ENCODE assay signal across 19 cellular contexts in genomic region chr3:149343951-149344350, GRCh38. TPM values are rescaled to one million over a fixed set of nuclear protein-coding genes. Genes with fewer than 3 reads are reported as not detected.
DNase-seq lines count a peak whose midpoint lies in the region; ATAC-seq, FAIRE-seq and TF ChIP-seq lines count a peak whose summit lies in the region.
"Had no signal": no experiment of that assay in that cellular context is flagged by ENCODE, and none has a peak within 500 bp of the region (broad histone marks: within the 10 kb centered on the region; RNA-seq: fewer than 3 reads in every experiment).

No MANE protein-coding gene starts in this region.

- no peak for DNase-seq in HepG2 (ENCODE audit: low spot score)
- DNase-seq in right lobe of liver, result no peak
- peak; percentile 75 for DNase-seq in NCI-H146 (lab: John Stamatoyannopoulos, UW)
- DNase-seq in H1 (ENCODE audit: low read depth in 1 of 2, low spot score in 2 of 2), result no peak
- DNase-seq in esophagus muscularis mucosa (ENCODE audit: extremely low spot score), result no peak
- no peak for DNase-seq in transverse colon
- DNase-seq in Ammon's horn (ENCODE audit: low spot score), result no peak
- no peak for DNase-seq in activated CD4-positive, alpha-beta memory T cell treated with anti-CD3 and anti-CD28 coated beads, Interleukin-2, amount 10 ng/mL, durations not matched to agents 7 days and 5 days
- DNase-seq: activated gamma-delta T cell; foreskin fibroblast; islet precursor cell; MV-4-11; naive B cell; NCI-H446 treated with DMSO at 0.1 percent for 48 hours; right cardiac atrium; stimulated activated naive CD4-positive, alpha-beta T cell had no signal

- H3K27ac Mint-ChIP-seq in activated CD4-positive, alpha-beta memory T cell treated with anti-CD3 and anti-CD28 coated beads, Interleukin-2, amount 10 ng/mL, durations not matched to agents 7 days and 5 days, result no peak overlapping the region
- H3K27ac Mint-ChIP-seq: brain, naive B cell had no signal

- H3K4me1 ChIP-seq in HepG2 (ENCODE audit: insufficient read depth, low read length) (peaks cover 35% of the 10 kb centered on the region), right lobe of liver (peaks cover 0 to 13% (median 6%) of the 10 kb centered on the region in 4 donors), H1 (replicated peaks in 1 of 4; ENCODE audit: control insufficient read depth in 3 of 4, insufficient read depth in 4 of 4, low read length in 3 of 4) (peaks cover 0 to 3% (median 2%) of the 10 kb centered on the region in 4 experiments; a peak in 4 of 7 replicates), esophagus muscularis mucosa (peaks cover 17 to 25% (median 18%) of the 10 kb centered on the region in 4 donors), transverse colon (peaks cover 0 to 6% (median 3%) of the 10 kb centered on the region in 4 donors)

- H2BK12ac ChIP-seq in H1 (ENCODE audit: low read depth, low read length), result no peak overlapping the region

- in situ Hi-C loops in HepG2 (cut with HindIII; ENCODE audit: extremely low pct_ligation_motif_present, low pct_unique_long_range_greater_than_20kb), result no loop called here
- in situ Hi-C loops in transverse colon (cut with MboI; ENCODE audit: low pct_ligation_motif_present in 1 of 4, low pct_unique_long_range_greater_than_20kb in 1 of 4, low sequenced_read_pairs in 3 of 4), result no loop called here

- intact Hi-C loops in HepG2 (cut with micrococcal nuclease; ENCODE audit: unreplicated experiment), result loop anchor here (10.0 kb wide), 1 partner anchor 49 kb away; no protein-coding TSS in a partner anchor
- intact Hi-C loops in right lobe of liver (cut with DNase I), result no loop called here
- intact Hi-C loops in esophagus muscularis mucosa (cut with DNase I), result no loop called here
- intact Hi-C loops in transverse colon (cut with DNase I; ENCODE audit: low total_unique reads), result no loop called here

- no peaks in the 10 kb centered on the region for H3K79me1 ChIP-seq in H1 (ENCODE audit: low read depth, low read length)

- no peak overlapping the region for H3K4ac ChIP-seq in H1 (replicated peaks; ENCODE audit: insufficient read length, low read depth, low read length)

- H2AFZ ChIP-seq in HepG2 (ENCODE audit: low read length) (no peak overlapping the region), H1 (ENCODE audit: low read length) (no peak overlapping the region)

- H3K9ac ChIP-seq in HepG2 (ENCODE audit: insufficient read depth, low read depth, low read length), result no peak overlapping the region
- no peak overlapping the region for H3K9ac ChIP-seq in H1 (replicated peaks in 1 of 4; ENCODE audit: extremely low read depth in 1 of 4, low read depth in 3 of 4, low read length in 3 of 4)

- H3K4me3 Mint-ChIP-seq in activated CD4-positive, alpha-beta memory T cell treated with anti-CD3 and anti-CD28 coated beads, Interleukin-2, amount 10 ng/mL, durations not matched to agents 7 days and 5 days, result no peak overlapping the region
- H3K4me3 Mint-ChIP-seq: brain, naive B cell had no signal

- peaks cover 30% of the 10 kb centered on the region for H3K27me3 Mint-ChIP-seq in activated CD4-positive, alpha-beta memory T cell treated with anti-CD3 and anti-CD28 coated beads, Interleukin-2, amount 10 ng/mL, durations not matched to agents 7 days and 5 days

- H3K27me3 ChIP-seq in HepG2 (ENCODE audit: control insufficient read depth in 1 of 2, insufficient read depth in 2 of 2, low read length in 2 of 2), result no peaks in the 10 kb centered on the region
- H3K27me3 ChIP-seq in right lobe of liver, result no peaks in the 10 kb centered on the region
- H3K27me3 ChIP-seq in H1 (replicated peaks in 1 of 4; ENCODE audit: control insufficient read depth in 3 of 4, extremely low read depth in 1 of 4, insufficient read depth in 3 of 4, low read length in 3 of 4), result no peaks in the 10 kb centered on the region
- no peaks in the 10 kb centered on the region for H3K27me3 ChIP-seq in esophagus muscularis mucosa
- no peaks in the 10 kb centered on the region for H3K27me3 ChIP-seq in transverse colon

- H3K27ac ChIP-seq in HepG2 (ENCODE audit: extremely low read length, insufficient read depth, low read length) (no peak overlapping the region), right lobe of liver (no peak overlapping the region), H1 (ENCODE audit: low read depth, low read length) (no peak overlapping the region), esophagus muscularis mucosa (replicated peaks in 1 of 4) (no peak overlapping the region), transverse colon (no peak overlapping the region)

- H3K4me2 ChIP-seq in HepG2 (ENCODE audit: low read depth, low read length), result no peak overlapping the region
- no peak overlapping the region for H3K4me2 ChIP-seq in H1 (ENCODE audit: insufficient read depth in 1 of 2, low read depth in 2 of 2, low read length in 2 of 2)

- TF ChIP-seq CTCF in HepG2 (CRISPR knock-in tag; IDR thresholded peaks at IDR 0.05) (peak; percentile 36; the same call in 1 of the 2 replicates), right lobe of liver (IDR thresholded peaks at IDR 0.05) (peak in 1 of 4 donors; percentile 4), H1 (IDR thresholded peaks at IDR 0.05; ENCODE audit: control extremely low read depth in 1 of 3, insufficient read depth in 1 of 3, low read depth in 1 of 3, low read length in 3 of 3) (peak in 1 of 3 experiments; percentile 47; a peak in 2 of 4 replicates), esophagus muscularis mucosa (IDR thresholded peaks at IDR 0.05) (no peak), transverse colon (IDR thresholded peaks at IDR 0.05) (no peak)

- ATAC-seq in HepG2 (no peak), right lobe of liver (no peak)
- ATAC-seq: right cardiac atrium had no signal

- no peaks in the 10 kb centered on the region for H3K36me3 ChIP-seq in HepG2 (replicated peaks in 1 of 2; ENCODE audit: control insufficient read depth in 1 of 2, insufficient read depth in 2 of 2, low read length in 2 of 2)
- no peaks in the 10 kb centered on the region for H3K36me3 ChIP-seq in right lobe of liver
- H3K36me3 ChIP-seq in H1 (ENCODE audit: control insufficient read depth in 2 of 4, insufficient read depth in 4 of 4, low read length in 3 of 4), result no peaks in the 10 kb centered on the region
- H3K36me3 ChIP-seq in esophagus muscularis mucosa, result no peaks in the 10 kb centered on the region
- H3K36me3 ChIP-seq in transverse colon, result no peaks in the 10 kb centered on the region
- H3K36me3 ChIP-seq: HAP-1 had no signal

- H3K4me3 ChIP-seq in HepG2 (replicated peaks in 1 of 3; ENCODE audit: insufficient read depth in 1 of 3, low read depth in 2 of 3, low read length in 3 of 3) (no peak overlapping the region), right lobe of liver (no peak overlapping the region), H1 (ENCODE audit: extremely low read depth in 1 of 4, insufficient read depth in 2 of 4, low read depth in 3 of 4, low read length in 4 of 4) (no peak overlapping the region), esophagus muscularis mucosa (no peak overlapping the region), transverse colon (no peak overlapping the region)
- H3K4me3 ChIP-seq: HAP-1 had no signal

- H2AK5ac ChIP-seq in H1 (ENCODE audit: low read depth, low read length), result no peak overlapping the region

- H2BK120ac ChIP-seq in H1 (replicated peaks; ENCODE audit: low read depth, low read length), result no peak overlapping the region

- FAIRE-seq in HepG2 (lab: Jason Lieb, UNC) (no peak), H1 (lab: Jason Lieb, UNC) (peak; percentile 36)

- TF ChIP-seq POLR2A in HepG2 (IDR thresholded peaks at IDR 0.05; ENCODE audit: insufficient read depth in 1 of 2, low read depth in 2 of 2, low read length in 2 of 2) (no peak), right lobe of liver (IDR thresholded peaks at IDR 0.05) (no peak), H1 (IDR thresholded peaks at IDR 0.05; ENCODE audit: control extremely low read depth in 1 of 2, low read depth in 2 of 2, low read length in 2 of 2) (no peak), esophagus muscularis mucosa (IDR thresholded peaks at IDR 0.05; ENCODE audit: low read depth) (no peak), transverse colon (IDR thresholded peaks at IDR 0.05) (no peak)

- WGBS in HepG2 (ENCODE audit: low lambda C conversion rate), result 92% methylated on average over 4 of the region's 4 CpGs
- WGBS in right lobe of liver (ENCODE audit: insufficient coverage, low coverage, low lambda C conversion rate, missing lambda C conversion rate), result 92% methylated on average over 4 of the region's 4 CpGs
- WGBS in H1 (ENCODE audit: extremely low coverage in 1 of 2, insufficient coverage in 1 of 2, insufficient read length in 1 of 2, insufficient replicate concordance in 2 of 2, low coverage in 1 of 2, low lambda C conversion rate in 2 of 2, missing lambda C conversion rate in 1 of 2), 2 experiments, result 93% methylated on average over 4 of the region's 4 CpGs; no CpG with 5 or more reads in 1 of the 2 experiments
- WGBS in esophagus muscularis mucosa, result 93% methylated on average over 4 of the region's 4 CpGs
- WGBS in transverse colon (ENCODE audit: low coverage in 1 of 2), 2 donors, result 86 to 100% methylated on average over 3 to 4 of the region's 4 CpGs

- no peak overlapping the region for H3K18ac ChIP-seq in H1 (ENCODE audit: extremely low read depth, low read length)

- H3K14ac ChIP-seq in H1 (ENCODE audit: insufficient read length), result no peak overlapping the region

- H2BK15ac ChIP-seq in H1 (ENCODE audit: low read length), result no peak overlapping the region

- H3K23ac ChIP-seq in H1 (ENCODE audit: insufficient read length), result no peak overlapping the region

- no peak overlapping the region for H2BK5ac ChIP-seq in H1 (ENCODE audit: low read depth, low read length)

- H4K20me1 ChIP-seq in HepG2 (ENCODE audit: insufficient read depth, low read length) (no peaks in the 10 kb centered on the region), H1 (replicated peaks in 1 of 2; ENCODE audit: control insufficient read depth in 1 of 2, insufficient read depth in 2 of 2, low read length in 2 of 2) (no peaks in the 10 kb centered on the region)

- TF ChIP-seq EP300 in HepG2 (IDR thresholded peaks at IDR 0.05; ENCODE audit: low read depth in 2 of 2, low read length in 2 of 2), result no peak
- no peak for TF ChIP-seq EP300 in HepG2 (CRISPR knock-in tag; IDR thresholded peaks at IDR 0.05; ENCODE audit: borderline replicate concordance)
- TF ChIP-seq EP300 in H1 (IDR thresholded peaks at IDR 0.05; ENCODE audit: borderline replicate concordance in 1 of 2, low read depth in 2 of 2, low read length in 2 of 2), result no peak
- TF ChIP-seq EP300 in esophagus muscularis mucosa (IDR thresholded peaks at IDR 0.05), result no peak
- TF ChIP-seq EP300 in transverse colon (IDR thresholded peaks at IDR 0.05; ENCODE audit: low read depth), result no peak

- no TSS peak for BruUV-seq in HepG2 (replicated peaks; lab: Mats Ljungman, UMichigan)

- no peak for TF ChIP-seq RAD21 in HepG2 (CRISPR knock-in tag; IDR thresholded peaks at IDR 0.05)
- TF ChIP-seq RAD21 in H1 (IDR thresholded peaks at IDR 0.05 in 1 of 2, conservative IDR thresholded peaks at IDR 0.05 in 1 of 2; ENCODE audit: low read depth in 2 of 2, low read length in 2 of 2), result peak; percentile 12 to 23; a peak in 3 of 4 replicates

- no peak overlapping the region for H4K91ac ChIP-seq in H1 (replicated peaks; ENCODE audit: insufficient read length, low read length)

- POLR2A ChIA-PET in HepG2 (lab: Yijun Ruan, JAX), result no interaction called here
- POLR2A ChIA-PET in H1 (lab: Charles Lee; ENCODE audit: partially characterized antibody), result interaction anchor here (0.6 to 0.9 kb wide), 2 partner anchors 10 to 48 kb away, joined by 3 to 5 read pairs; partner anchors contain the start of gene TM4SF18
- POLR2A ChIA-PET in activated CD4-positive, alpha-beta memory T cell treated with anti-CD3 and anti-CD28 coated beads, Interleukin-2, amount 10 ng/mL, durations not matched to agents 7 days and 5 days (lab: Charles Lee), result no interaction called here

- no peak overlapping the region for H4K8ac ChIP-seq in H1 (ENCODE audit: extremely low read depth, insufficient read depth, low read length)

- H3K4me1 Mint-ChIP-seq in activated CD4-positive, alpha-beta memory T cell treated with anti-CD3 and anti-CD28 coated beads, Interleukin-2, amount 10 ng/mL, durations not matched to agents 7 days and 5 days, result peaks cover 7% of the 10 kb centered on the region
- H3K4me1 Mint-ChIP-seq: brain, naive B cell had no signal

- H3K23me2 ChIP-seq in H1 (ENCODE audit: low read depth, low read length), result no peaks in the 10 kb centered on the region; the same call in 1 of the 2 replicates

- H2BK20ac ChIP-seq in H1 (ENCODE audit: low read length), result no peak overlapping the region

- CTCF ChIA-PET in HepG2 (lab: Yijun Ruan, JAX; ENCODE audit: low intra/inter-chr PET ratio, low total read pairs), result interaction anchor here (1.3 kb wide), 1 partner anchor 224 kb away, joined by 3 read pairs; no protein-coding TSS in a partner anchor
- CTCF ChIA-PET in H1 (lab: Charles Lee; ENCODE audit: partially characterized antibody), result interaction anchor here (0.6 to 2.7 kb wide), 19 partner anchors 9 to 390 kb away, joined by 3 to 43 read pairs (median 5); partner anchors contain the start of gene TM4SF4
- CTCF ChIA-PET in activated CD4-positive, alpha-beta memory T cell treated with anti-CD3 and anti-CD28 coated beads, Interleukin-2, amount 10 ng/mL, durations not matched to agents 7 days and 5 days (lab: Charles Lee), result interaction anchor here (0.6 kb wide), 1 partner anchor 153 kb away, joined by 4 read pairs; no protein-coding TSS in a partner anchor

- no peaks in the 10 kb centered on the region for H3K9me3 Mint-ChIP-seq in activated CD4-positive, alpha-beta memory T cell treated with anti-CD3 and anti-CD28 coated beads, Interleukin-2, amount 10 ng/mL, durations not matched to agents 7 days and 5 days
- H3K9me3 Mint-ChIP-seq: brain had no signal

- H3K36me3 Mint-ChIP-seq in activated CD4-positive, alpha-beta memory T cell treated with anti-CD3 and anti-CD28 coated beads, Interleukin-2, amount 10 ng/mL, durations not matched to agents 7 days and 5 days (ENCODE audit: low read depth), result no peaks in the 10 kb centered on the region
- H3K36me3 Mint-ChIP-seq: brain, naive B cell had no signal

- no peaks in the 10 kb centered on the region for H3K9me3 ChIP-seq in HepG2 (ENCODE audit: low read length)
- no peaks in the 10 kb centered on the region for H3K9me3 ChIP-seq in right lobe of liver
- no peaks in the 10 kb centered on the region for H3K9me3 ChIP-seq in H1 (ENCODE audit: insufficient read depth in 2 of 2, low read depth in 1 of 2, low read length in 1 of 2)
- no peaks in the 10 kb centered on the region for H3K9me3 ChIP-seq in esophagus muscularis mucosa
- H3K9me3 ChIP-seq in transverse colon, result no peaks in the 10 kb centered on the region
- H3K9me3 ChIP-seq: HAP-1 had no signal

- H3K79me2 ChIP-seq in HepG2 (ENCODE audit: insufficient read depth, low read length), result no peaks in the 10 kb centered on the region
- H3K79me2 ChIP-seq in H1 (ENCODE audit: control insufficient read depth in 1 of 2, insufficient read depth in 2 of 2, low read length in 2 of 2), result no peaks in the 10 kb centered on the region

- no peak overlapping the region for H3K56ac ChIP-seq in H1 (replicated peaks; ENCODE audit: insufficient read length, low read depth, low read length)

- H4K5ac ChIP-seq in H1 (ENCODE audit: insufficient read length, low read depth, low read length), result no peak overlapping the region

RNA-seq across cellular contexts. Expression of gene TM4SF18, which starts 10.5 kb away (rescaled TPM):
- not detected in 2 replicates for total RNA-seq in HepG2 (2016; rRNA removed; fragmentation: Illumina TruSeq; extraction: Trizol)
- not detected in 2 replicates for total RNA-seq in HepG2 (2016; cell fraction: cytosol; rRNA removed; fragmentation: Illumina TruSeq; extraction: Trizol; ENCODE audit: low read depth)
- not detected in 2 replicates for total RNA-seq in HepG2 (2016; cell fraction: insoluble cytoplasmic fraction; rRNA removed; fragmentation: Illumina TruSeq; extraction: Trizol)
- total RNA-seq in HepG2 (2016; cell fraction: membrane; rRNA removed; fragmentation: Illumina TruSeq; extraction: Trizol), result not detected in 2 replicates
- total RNA-seq in HepG2 (2016; cell fraction: nucleus; rRNA removed; fragmentation: Illumina TruSeq; extraction: Trizol), result not detected in 2 replicates
- 0.15 and 0.25 TPM in 2 replicates for polyA plus RNA-seq in HepG2 (2011; rRNA removed)
- polyA plus RNA-seq in HepG2 (2011; cell fraction: cytosol; rRNA removed), result 0.03 and 0.11 TPM in 2 replicates
- polyA plus RNA-seq in HepG2 (2011; cell fraction: nucleus; rRNA removed), result not detected in 2 replicates
- polyA plus RNA-seq in HepG2 (2012), result 0.08 TPM in 1 of 2 replicates, not detected in the other
- not detected in 2 replicates for polyA plus RNA-seq in HepG2 (2016; cell fraction: cytosol; fragmentation: Illumina TruSeq; extraction: Trizol; ENCODE audit: low read depth)
- not detected in 2 replicates for polyA plus RNA-seq in HepG2 (2016; cell fraction: insoluble cytoplasmic fraction; fragmentation: Illumina TruSeq; extraction: Trizol; ENCODE audit: low read depth)
- polyA plus RNA-seq in HepG2 (2016; cell fraction: membrane; fragmentation: Illumina TruSeq; extraction: Trizol; ENCODE audit: low read depth), result not detected in 2 replicates
- not detected in 2 replicates for polyA plus RNA-seq in HepG2 (2016; cell fraction: nucleus; fragmentation: Illumina TruSeq; extraction: Trizol; ENCODE audit: insufficient read depth, low read depth)
- polyA minus RNA-seq in HepG2 (2011; rRNA and poly(A)+ RNA removed; ENCODE audit: low replicate concordance), result not detected in 2 replicates
- not detected in 2 replicates for polyA minus RNA-seq in HepG2 (2011; cell fraction: cytosol; rRNA and poly(A)+ RNA removed)
- not detected in 2 replicates for polyA minus RNA-seq in HepG2 (2011; cell fraction: nucleus; rRNA and poly(A)+ RNA removed)
- 1 to 10 TPM; 1.8 to 4.6 (median 3.1) TPM for total RNA-seq in right lobe of liver
- 2.9 and 3.3 TPM in 2 replicates for total RNA-seq in H1 (2021; fragmentation: NEBNext Ultra II Directional; extraction: Animal tissue kit (Norgen Biotek cat#: 25700))
- polyA plus RNA-seq in H1 (2011; rRNA removed), result 4.5 and 13.6 TPM in 2 replicates
- polyA plus RNA-seq in H1 (2011; cell fraction: cytosol; rRNA removed), result 5.3 TPM
- polyA plus RNA-seq in H1 (2011; cell fraction: nucleus; rRNA removed), result 2.4 TPM
- 7.0 to 14.7 TPM (median 8.8 TPM) in 4 replicates for polyA plus RNA-seq in H1 (2012, experiment 1 of 2)
- polyA plus RNA-seq in H1 (2012, experiment 2 of 2), result 2.8 TPM
- polyA plus RNA-seq in H1 (2013, experiment 1 of 2), result 13.5 TPM
- 15.9 TPM for polyA plus RNA-seq in H1 (2013, experiment 2 of 2)
- polyA minus RNA-seq in H1 (2011; rRNA and poly(A)+ RNA removed), result 5.3 and 17.2 TPM in 2 replicates
- polyA minus RNA-seq in H1 (2011; cell fraction: cytosol; rRNA and poly(A)+ RNA removed), result not detected
- 5.9 TPM for polyA minus RNA-seq in H1 (2011; cell fraction: nucleus; rRNA and poly(A)+ RNA removed)
- total RNA-seq in esophagus muscularis mucosa, result 10 to 100 TPM in 1 of 4 donors, 1 to 10 TPM in 2, under 1 TPM in 1; 0.83 to 10.6 (median 6.5) TPM
- 1 to 10 TPM in 1 of 4 donors, under 1 TPM in 2, not detected in 1; 0.80 to 1.4 (median 0.82) TPM for total RNA-seq in transverse colon
- total RNA-seq in activated CD4-positive, alpha-beta memory T cell treated with anti-CD3 and anti-CD28 coated beads, Interleukin-2, amount 10 ng/mL, durations not matched to agents 7 days and 5 days, result not detected
- total RNA-seq: activated CD8-positive, alpha-beta memory T cell treated with anti-CD3 and anti-CD28 coated beads for 36 hours had no signal

RNA-seq across cellular contexts. Expression of gene TM4SF1, which starts 33.5 kb away (rescaled TPM):
- total RNA-seq in HepG2 (2016; rRNA removed; fragmentation: Illumina TruSeq; extraction: Trizol) (226 and 431 TPM in 2 replicates), right lobe of liver (10 to 100 TPM in 5 of 6 experiments, 1 to 10 TPM in 1; 7.9 to 63.0 (median 47.5) TPM), esophagus muscularis mucosa (100 to 1,000 TPM in 1 of 4 donors, 10 to 100 TPM in 3; 28.7 to 151 (median 77.7) TPM), transverse colon (100 to 1,000 TPM in 1 of 4 donors, 10 to 100 TPM in 3; 21.3 to 109 (median 32.3) TPM)
- 208 and 219 TPM in 2 replicates for total RNA-seq in HepG2 (2016; cell fraction: cytosol; rRNA removed; fragmentation: Illumina TruSeq; extraction: Trizol; ENCODE audit: low read depth)
- 231 and 434 TPM in 2 replicates for total RNA-seq in HepG2 (2016; cell fraction: insoluble cytoplasmic fraction; rRNA removed; fragmentation: Illumina TruSeq; extraction: Trizol)
- 245 and 253 TPM in 2 replicates for total RNA-seq in HepG2 (2016; cell fraction: membrane; rRNA removed; fragmentation: Illumina TruSeq; extraction: Trizol)
- 420 and 443 TPM in 2 replicates for total RNA-seq in HepG2 (2016; cell fraction: nucleus; rRNA removed; fragmentation: Illumina TruSeq; extraction: Trizol)
- polyA plus RNA-seq in HepG2 (2011; rRNA removed) (1,198 and 1,359 TPM in 2 replicates), H1 (2011; rRNA removed) (0.85 and 1.3 TPM in 2 replicates)
- 1,424 and 1,669 TPM in 2 replicates for polyA plus RNA-seq in HepG2 (2011; cell fraction: cytosol; rRNA removed)
- 327 and 438 TPM in 2 replicates for polyA plus RNA-seq in HepG2 (2011; cell fraction: nucleus; rRNA removed)
- 451 and 486 TPM in 2 replicates for polyA plus RNA-seq in HepG2 (2012)
- 115 and 136 TPM in 2 replicates for polyA plus RNA-seq in HepG2 (2016; cell fraction: cytosol; fragmentation: Illumina TruSeq; extraction: Trizol; ENCODE audit: low read depth)
- 218 and 233 TPM in 2 replicates for polyA plus RNA-seq in HepG2 (2016; cell fraction: insoluble cytoplasmic fraction; fragmentation: Illumina TruSeq; extraction: Trizol; ENCODE audit: low read depth)
- polyA plus RNA-seq in HepG2 (2016; cell fraction: membrane; fragmentation: Illumina TruSeq; extraction: Trizol; ENCODE audit: low read depth), result 148 and 158 TPM in 2 replicates
- 564 and 601 TPM in 2 replicates for polyA plus RNA-seq in HepG2 (2016; cell fraction: nucleus; fragmentation: Illumina TruSeq; extraction: Trizol; ENCODE audit: insufficient read depth, low read depth)
- 1,057 and 2,299 TPM in 2 replicates for polyA minus RNA-seq in HepG2 (2011; rRNA and poly(A)+ RNA removed; ENCODE audit: low replicate concordance)
- 560 and 611 TPM in 2 replicates for polyA minus RNA-seq in HepG2 (2011; cell fraction: cytosol; rRNA and poly(A)+ RNA removed)
- polyA minus RNA-seq in HepG2 (2011; cell fraction: nucleus; rRNA and poly(A)+ RNA removed), result 379 and 448 TPM in 2 replicates
- 0.26 and 1.5 TPM in 2 replicates for total RNA-seq in H1 (2021; fragmentation: NEBNext Ultra II Directional; extraction: Animal tissue kit (Norgen Biotek cat#: 25700))
- polyA plus RNA-seq in H1 (2011; cell fraction: cytosol; rRNA removed), result 1.0 TPM
- polyA plus RNA-seq in H1 (2011; cell fraction: nucleus; rRNA removed), result 0.73 TPM
- 0.64 to 1.1 TPM (median 0.72 TPM) in 4 replicates for polyA plus RNA-seq in H1 (2012, experiment 1 of 2)
- 0.30 TPM for polyA plus RNA-seq in H1 (2012, experiment 2 of 2)
- 0.75 TPM for polyA plus RNA-seq in H1 (2013, experiment 1 of 2)
- polyA plus RNA-seq in H1 (2013, experiment 2 of 2), result 0.81 TPM
- polyA minus RNA-seq in H1 (2011; rRNA and poly(A)+ RNA removed), result 0.47 and 0.88 TPM in 2 replicates
- polyA minus RNA-seq in H1 (2011; cell fraction: cytosol; rRNA and poly(A)+ RNA removed), result 5.7 TPM
- polyA minus RNA-seq in H1 (2011; cell fraction: nucleus; rRNA and poly(A)+ RNA removed), result 4.7 TPM
- total RNA-seq in activated CD4-positive, alpha-beta memory T cell treated with anti-CD3 and anti-CD28 coated beads, Interleukin-2, amount 10 ng/mL, durations not matched to agents 7 days and 5 days, result not detected
- total RNA-seq: activated CD8-positive, alpha-beta memory T cell treated with anti-CD3 and anti-CD28 coated beads for 36 hours had no signal

Comparison
In these comparisons a context has a peak if more than half of its experiments do, and no peak if none do; other contexts are left out.
1. Of the 41 proteins assayed by ChIP-seq in both HepG2 and H1: peak only in HepG2: none; only in H1: RAD21; in both: none; in neither: 39; mixed calls (peak in some experiments, not most) for 1.